Comparison of ENCODE assay signal across 8 cellular contexts in the genomic region with DNA sequence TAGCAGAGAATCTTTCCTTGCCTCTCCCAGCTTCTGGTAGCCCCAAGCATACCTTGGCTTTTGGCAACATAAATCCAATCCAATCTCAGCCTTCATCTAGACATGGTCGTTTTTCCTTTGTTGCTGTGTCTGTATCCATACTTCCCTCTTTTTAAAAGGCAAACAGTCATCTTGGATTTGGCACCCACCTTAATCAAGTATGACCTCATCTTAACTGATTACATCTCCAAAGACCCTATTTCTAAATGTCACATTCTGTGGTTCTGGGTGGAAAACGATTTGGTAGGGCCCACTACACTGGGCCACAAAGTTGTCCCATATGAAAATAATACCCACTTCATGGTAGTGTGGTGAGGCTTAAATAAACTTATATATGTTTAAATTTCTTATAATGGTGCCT. TPM values are rescaled to one million over a fixed set of nuclear protein-coding genes. Genes with fewer than 3 reads are reported as not detected.
A peak's percentile ranks its signal among the peaks of the same experiment; 100 is the strongest.
DNase-seq lines count a peak whose midpoint lies in the region; ATAC-seq and TF ChIP-seq lines count a peak whose summit lies in the region.

No MANE protein-coding gene starts in this region.

- H3K36me3 Mint-ChIP-seq in activated T-cell treated with anti-CD3 and anti-CD28 coated beads, Interleukin-2, amount 50 U/mL, for 4 hours (ENCODE audit: insufficient read depth) = peaks cover 17% of the 10 kb centered on the region
- peaks cover 18% of the 10 kb centered on the region for H3K36me3 Mint-ChIP-seq in activated naive CD8-positive, alpha-beta T cell treated with anti-CD3 and anti-CD28 coated beads, Interleukin-2, amount 10 ng/mL, durations not matched to agents 7 days and 5 days

- peaks cover 44% of the 10 kb centered on the region for H3K4me1 Mint-ChIP-seq in activated T-cell treated with anti-CD3 and anti-CD28 coated beads, Interleukin-2, amount 50 U/mL, for 4 hours (ENCODE audit: low read depth)
- H3K4me1 Mint-ChIP-seq in activated naive CD8-positive, alpha-beta T cell treated with anti-CD3 and anti-CD28 coated beads, Interleukin-2, amount 10 ng/mL, durations not matched to agents 7 days and 5 days = peaks cover 33% of the 10 kb centered on the region

- no peak for ATAC-seq in activated T-cell treated with anti-CD3 and anti-CD28 coated beads, Interleukin-2, amount 50 U/mL, for 4 hours
- no peak for ATAC-seq in activated naive CD8-positive, alpha-beta T cell treated with anti-CD3 and anti-CD28 coated beads, Interleukin-2, amount 10 ng/mL, durations not matched to agents 7 days and 5 days (ENCODE audit: low read depth)
- ATAC-seq in HG02759 (IDR thresholded peaks at IDR 0.05; ENCODE audit: unreplicated experiment) (no peak), HG03457 (IDR thresholded peaks at IDR 0.05; ENCODE audit: unreplicated experiment) (no peak)

- in situ Hi-C loops in transverse colon (cut with MboI; ENCODE audit: low pct_ligation_motif_present in 1 of 4, low pct_unique_long_range_greater_than_20kb in 1 of 4, low sequenced_read_pairs in 3 of 4) = no loop called here

- 0 to 6% methylated on average over 2 of the region's 2 CpGs for WGBS in lower leg skin, 2 donors
- WGBS in transverse colon (ENCODE audit: low coverage in 1 of 2), 2 donors = 3 to 8% methylated on average over 2 of the region's 2 CpGs

- no peak for TF ChIP-seq POLR2A in lower leg skin (IDR thresholded peaks at IDR 0.05)
- TF ChIP-seq POLR2A in transverse colon (IDR thresholded peaks at IDR 0.05) = no peak

- POLR2A ChIA-PET in activated naive CD8-positive, alpha-beta T cell treated with anti-CD3 and anti-CD28 coated beads, Interleukin-2, amount 10 ng/mL, durations not matched to agents 7 days and 5 days (lab: Charles Lee) = interaction anchor here (0.8 to 5.0 kb wide), 5 partner anchors 15 to 459 kb away, joined by 3 to 26 read pairs (median 11); a partner anchor contains a TSS

- intact Hi-C loops in lower leg skin (cut with DNase I; ENCODE audit: low total_unique reads) (no loop called here), transverse colon (cut with DNase I; ENCODE audit: low total_unique reads) (no loop called here)

- peaks cover 13 to 25% (median 20%) of the 10 kb centered on the region in 4 donors for H3K4me1 ChIP-seq in transverse colon

- no peaks in the 10 kb centered on the region for H3K9me3 ChIP-seq in transverse colon

- no peak for TF ChIP-seq EP300 in transverse colon (IDR thresholded peaks at IDR 0.05; ENCODE audit: low read depth)

- no peaks in the 10 kb centered on the region for H3K27me3 Mint-ChIP-seq in activated T-cell treated with anti-CD3 and anti-CD28 coated beads, Interleukin-2, amount 50 U/mL, for 4 hours (ENCODE audit: low read depth)
- no peaks in the 10 kb centered on the region for H3K27me3 Mint-ChIP-seq in activated naive CD8-positive, alpha-beta T cell treated with anti-CD3 and anti-CD28 coated beads, Interleukin-2, amount 10 ng/mL, durations not matched to agents 7 days and 5 days

- H3K4me3 Mint-ChIP-seq in activated T-cell treated with anti-CD3 and anti-CD28 coated beads, Interleukin-2, amount 50 U/mL, for 4 hours = peak overlapping the region; percentile 98
- peak overlapping the region; percentile 96 for H3K4me3 Mint-ChIP-seq in activated naive CD8-positive, alpha-beta T cell treated with anti-CD3 and anti-CD28 coated beads, Interleukin-2, amount 10 ng/mL, durations not matched to agents 7 days and 5 days

- peak overlapping the region; percentile 61 for H3K4me3 ChIP-seq in lower leg skin (ENCODE audit: low read depth, poor library complexity, severe bottlenecking)
- peak overlapping the region; percentile 71 to 95 (median 84) for H3K4me3 ChIP-seq in transverse colon

- H3K27ac ChIP-seq in transverse colon = peak overlapping the region; percentile 87 to 95 (median 92)

- no peak for DNase-seq in activated T-cell treated with anti-CD3 and anti-CD28 coated beads, Interleukin-2, amount 50 U/mL, for 4 hours
- DNase-seq in activated T-cell treated with anti-CD3 and anti-CD28 coated beads for 4 hours = no peak
- no peak for DNase-seq in activated naive CD8-positive, alpha-beta T cell treated with anti-CD3 and anti-CD28 coated beads, Interleukin-2, amount 10 ng/mL, durations not matched to agents 7 days and 5 days
- no peak for DNase-seq in lower leg skin (ENCODE audit: low spot score in 2 of 2)
- DNase-seq in transverse colon = no peak
- no peak for DNase-seq in NK-92 treated with Interleukin-12 subunit alpha and Interleukin-12 subunit beta, amount 100 ng/mL, for 24 hours (lab: John Stamatoyannopoulos, UW)

- H3K27me3 ChIP-seq in transverse colon = no peaks in the 10 kb centered on the region

- H3K9me3 Mint-ChIP-seq in activated T-cell treated with anti-CD3 and anti-CD28 coated beads, Interleukin-2, amount 50 U/mL, for 4 hours = no peaks in the 10 kb centered on the region
- H3K9me3 Mint-ChIP-seq in activated naive CD8-positive, alpha-beta T cell treated with anti-CD3 and anti-CD28 coated beads, Interleukin-2, amount 10 ng/mL, durations not matched to agents 7 days and 5 days = no peaks in the 10 kb centered on the region

- peaks cover 0 to 3% (median 0%) of the 10 kb centered on the region in 4 donors for H3K36me3 ChIP-seq in transverse colon

- TF ChIP-seq CTCF in lower leg skin (IDR thresholded peaks at IDR 0.05) (no peak), transverse colon (IDR thresholded peaks at IDR 0.05) (no peak)

- H3K27ac Mint-ChIP-seq in activated naive CD8-positive, alpha-beta T cell treated with anti-CD3 and anti-CD28 coated beads, Interleukin-2, amount 10 ng/mL, durations not matched to agents 7 days and 5 days = peak overlapping the region; percentile 95

RNA-seq across cellular contexts. Expression of a gene that starts 0.9 kb away (rescaled TPM):
- total RNA-seq in activated T-cell treated with anti-CD3 and anti-CD28 coated beads, Interleukin-2, amount 50 U/mL, for 4 hours = 10 to 100 TPM; 26.3 to 28.5 (median 27.7) TPM
- total RNA-seq in activated naive CD8-positive, alpha-beta T cell treated with anti-CD3 and anti-CD28 coated beads, Interleukin-2, amount 10 ng/mL, durations not matched to agents 7 days and 5 days = 10 to 100 TPM; 32.1 to 33.0 TPM
- 10 to 100 TPM; 13.8 to 17.2 (median 15.8) TPM for total RNA-seq in lower leg skin
- total RNA-seq in transverse colon = 10 to 100 TPM in 3 of 4 donors, 1 to 10 TPM in 1; 6.7 to 21.9 (median 14.0) TPM

RNA-seq across cellular contexts. Expression of a gene that starts 15.9 kb away (rescaled TPM):
- total RNA-seq in activated T-cell treated with anti-CD3 and anti-CD28 coated beads, Interleukin-2, amount 50 U/mL, for 4 hours = 100 to 1,000 TPM; 140 to 145 (median 142) TPM
- total RNA-seq in activated naive CD8-positive, alpha-beta T cell treated with anti-CD3 and anti-CD28 coated beads, Interleukin-2, amount 10 ng/mL, durations not matched to agents 7 days and 5 days = 10 to 100 TPM; 53.6 to 57.3 TPM
- 10 to 100 TPM; 21.7 to 33.8 (median 26.1) TPM for total RNA-seq in lower leg skin
- total RNA-seq in transverse colon = 10 to 100 TPM; 13.1 to 20.9 (median 16.4) TPM

RNA-seq across cellular contexts. Expression of a gene that starts 19.7 kb away (rescaled TPM):
- not detected for total RNA-seq in activated T-cell treated with anti-CD3 and anti-CD28 coated beads, Interleukin-2, amount 50 U/mL, for 4 hours
- total RNA-seq in activated naive CD8-positive, alpha-beta T cell treated with anti-CD3 and anti-CD28 coated beads, Interleukin-2, amount 10 ng/mL, durations not matched to agents 7 days and 5 days = not detected
- total RNA-seq in lower leg skin = not detected
- total RNA-seq in transverse colon = not detected

RNA-seq across cellular contexts. Expression of a gene that starts 51.2 kb away (rescaled TPM):
- total RNA-seq in activated T-cell treated with anti-CD3 and anti-CD28 coated beads, Interleukin-2, amount 50 U/mL, for 4 hours = not detected
- not detected for total RNA-seq in activated naive CD8-positive, alpha-beta T cell treated with anti-CD3 and anti-CD28 coated beads, Interleukin-2, amount 10 ng/mL, durations not matched to agents 7 days and 5 days
- total RNA-seq in lower leg skin (not detected), transverse colon (not detected)

RNA-seq across cellular contexts. Expression of a gene that starts 57.8 kb away (rescaled TPM):
- 1 to 10 TPM in 2 of 3 donors, under 1 TPM in 1; 0.82 to 4.0 (median 2.0) TPM for total RNA-seq in activated T-cell treated with anti-CD3 and anti-CD28 coated beads, Interleukin-2, amount 50 U/mL, for 4 hours
- not detected for total RNA-seq in activated naive CD8-positive, alpha-beta T cell treated with anti-CD3 and anti-CD28 coated beads, Interleukin-2, amount 10 ng/mL, durations not matched to agents 7 days and 5 days
- total RNA-seq in lower leg skin = not detected
- 1 to 10 TPM in 2 of 4 donors, not detected in 2; 3.0 to 5.3 TPM for total RNA-seq in transverse colon
